1 cellular context compared by ENCODE assay signal in genomic region chr16:1770328-1771071, GRCh38.
TF ChIP-seq lines count a peak whose summit lies in the region.

No MANE protein-coding gene starts in this region.

TF ChIP-seq in HEK293, 187 proteins besides CTCF, POLR2A, EP300 and RAD21 (continued from another document and continues in another):
- TF ChIP-seq ZNF426 (tag by site-specific recombination; IDR thresholded peaks at IDR 0.05), result no peak
- TF ChIP-seq KLF1 (tag by site-specific recombination; IDR thresholded peaks at IDR 0.05), result peak; percentile 76
- TF ChIP-seq ZNF610 (tag by site-specific recombination; IDR thresholded peaks at IDR 0.05; ENCODE audit: borderline replicate concordance), result no peak
- TF ChIP-seq ZBTB44 (tag by site-specific recombination; IDR thresholded peaks at IDR 0.05), result peak; percentile 69; the same call in 1 of the 2 replicates
- TF ChIP-seq ZSCAN30 (tag by site-specific recombination; IDR thresholded peaks at IDR 0.05), result peak; percentile 11; the same call in 1 of the 2 replicates
- 0 out of 2 replicates have a peak, but pooled peaks have one; percentile 26 for TF ChIP-seq INSM2 (tag by site-specific recombination; IDR thresholded peaks at IDR 0.05)
- peak; percentile 93 for TF ChIP-seq KLF8 (tag by site-specific recombination; IDR thresholded peaks at IDR 0.05)
- TF ChIP-seq ZNF639 (tag by site-specific recombination; IDR thresholded peaks at IDR 0.05), result no peak
- no peak for TF ChIP-seq ZNF670 (tag by site-specific recombination; IDR thresholded peaks at IDR 0.05; ENCODE audit: low read depth)
- TF ChIP-seq ZNF645 (tag by site-specific recombination; IDR thresholded peaks at IDR 0.05), result no peak
- TF ChIP-seq RBAK (tag by site-specific recombination; IDR thresholded peaks at IDR 0.05), result no peak
- TF ChIP-seq ZNF132 (tag by site-specific recombination; IDR thresholded peaks at IDR 0.05; ENCODE audit: borderline replicate concordance), result no peak
- peak; percentile 65; the same call in 1 of the 2 replicates for TF ChIP-seq PATZ1 (tag by site-specific recombination; IDR thresholded peaks at IDR 0.05)
- no peak for TF ChIP-seq ZFP3 (tag by site-specific recombination; IDR thresholded peaks at IDR 0.05; ENCODE audit: low read depth)
- no peak for TF ChIP-seq ZNF776 (tag by site-specific recombination; IDR thresholded peaks at IDR 0.05; ENCODE audit: borderline replicate concordance)
- TF ChIP-seq ZNF513 (tag by site-specific recombination; IDR thresholded peaks at IDR 0.05), result no peak
- peak; percentile 84 for TF ChIP-seq PRDM10 (tag by site-specific recombination; IDR thresholded peaks at IDR 0.05)
- no peak for TF ChIP-seq ZNF138 (tag by site-specific recombination; IDR thresholded peaks at IDR 0.05; ENCODE audit: borderline replicate concordance)
- no peak for TF ChIP-seq ZNF585B (tag by site-specific recombination; IDR thresholded peaks at IDR 0.05)
- no peak for TF ChIP-seq ZNF121 (tag by site-specific recombination; IDR thresholded peaks at IDR 0.05)
- no peak for TF ChIP-seq PRDM2 (tag by site-specific recombination; IDR thresholded peaks at IDR 0.05; ENCODE audit: borderline replicate concordance)
- no peak; the same call in 1 of the 2 replicates for TF ChIP-seq ZNF24 (tag by site-specific recombination; IDR thresholded peaks at IDR 0.05)
- TF ChIP-seq ZNF214 (tag by site-specific recombination; IDR thresholded peaks at IDR 0.05; ENCODE audit: borderline replicate concordance), result no peak
- TF ChIP-seq SALL2 (tag by site-specific recombination; IDR thresholded peaks at IDR 0.05; ENCODE audit: borderline replicate concordance), result no peak
- 0 out of 2 replicates have a peak, but pooled peaks have one; percentile 15 for TF ChIP-seq ZNF660 (tag by site-specific recombination; IDR thresholded peaks at IDR 0.05)
- TF ChIP-seq ZNF280C (tag by site-specific recombination; IDR thresholded peaks at IDR 0.05), result no peak
- no peak for TF ChIP-seq ZNF677 (tag by site-specific recombination; IDR thresholded peaks at IDR 0.05)
- 0 out of 2 replicates have a peak, but pooled peaks have one; percentile 3 for TF ChIP-seq ZNF404 (tag by site-specific recombination; IDR thresholded peaks at IDR 0.05)
- TF ChIP-seq SCRT1 (tag by site-specific recombination; IDR thresholded peaks at IDR 0.05; ENCODE audit: borderline replicate concordance), result peak; percentile 68
- TF ChIP-seq ZNF146 (tag by site-specific recombination; IDR thresholded peaks at IDR 0.05), result no peak
- TF ChIP-seq MEIS1 (CRISPR knock-in tag; IDR thresholded peaks at IDR 0.05; ENCODE audit: borderline replicate concordance), result no peak
- no peak for TF ChIP-seq MYNN (tag by site-specific recombination; IDR thresholded peaks at IDR 0.05; ENCODE audit: borderline replicate concordance)
- TF ChIP-seq ZBTB48 (tag by site-specific recombination; IDR thresholded peaks at IDR 0.05), result no peak
- no peak for TF ChIP-seq ZNF571 (tag by site-specific recombination; IDR thresholded peaks at IDR 0.05)
- no peak for TF ChIP-seq ZNF76 (tag by site-specific recombination; IDR thresholded peaks at IDR 0.05; ENCODE audit: borderline replicate concordance, low read depth)
- TF ChIP-seq ZNF561 (tag by site-specific recombination; IDR thresholded peaks at IDR 0.05; ENCODE audit: borderline replicate concordance), result peak; percentile 67; the same call in 1 of the 2 replicates
- no peak for TF ChIP-seq ZIC2 (tag by site-specific recombination; IDR thresholded peaks at IDR 0.05)
